ENCODE assay signal across 8 cellular contexts in genomic region chr15:88620995-88621772, GRCh38. TPM values are rescaled to one million over a fixed set of nuclear protein-coding genes. Genes with fewer than 3 reads are reported as not detected.
DNase-seq lines count a peak whose midpoint lies in the region; ATAC-seq, FAIRE-seq and TF ChIP-seq lines count a peak whose summit lies in the region.

A gene with protein sequence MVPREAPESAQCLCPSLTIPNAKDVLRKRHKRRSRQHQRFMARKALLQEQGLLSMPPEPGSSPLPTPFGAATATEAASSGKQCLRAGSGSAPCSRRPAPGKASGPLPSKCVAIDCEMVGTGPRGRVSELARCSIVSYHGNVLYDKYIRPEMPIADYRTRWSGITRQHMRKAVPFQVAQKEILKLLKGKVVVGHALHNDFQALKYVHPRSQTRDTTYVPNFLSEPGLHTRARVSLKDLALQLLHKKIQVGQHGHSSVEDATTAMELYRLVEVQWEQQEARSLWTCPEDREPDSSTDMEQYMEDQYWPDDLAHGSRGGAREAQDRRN (plus strand): TSS chr15:88621340. CDS start chr15:88626210, 4,870 bp downstream.

- FAIRE-seq in GM12891 (lab: Jason Lieb, UNC) (peak; percentile 95), pancreas (lab: Jason Lieb, UNC) (no peak)

- no peaks in the 10 kb centered on the region for H3K9me3 ChIP-seq in pancreas
- H3K9me3 ChIP-seq in tibial nerve = no peaks in the 10 kb centered on the region

- H3K27me3 ChIP-seq in pancreas (no peaks in the 10 kb centered on the region), tibial nerve (no peaks in the 10 kb centered on the region)

- DNase-seq in GM12891 (ENCODE audit: insufficient read length, low spot score) = peak; percentile 93
- peak; percentile 76 for DNase-seq in NCI-H1417 treated with DMSO at 0.1 percent for 48 hours (lab: John Stamatoyannopoulos, UW)
- peak; percentile 94 to 95 for DNase-seq in SW 1271 (lab: John Stamatoyannopoulos, UW)
- DNase-seq in activated naive CD8-positive, alpha-beta T cell treated with anti-CD3 and anti-CD28 coated beads, Interleukin-2, amount 10 ng/mL, durations not matched to agents 7 days and 5 days = peak; percentile 95
- DNase-seq in Right ventricle myocardium inferior (ENCODE audit: missing footprints) = peak; percentile 97
- peak; percentile 94 to 99 (median 97) for DNase-seq in pancreas
- peak; percentile 91 for DNase-seq in tibial nerve (ENCODE audit: low spot score in 2 of 2)

- peak within 1 kb of the TSS; percentile 86 to 98 (median 93) for H3K4me3 ChIP-seq in pancreas
- H3K4me3 ChIP-seq in tibial nerve = peak within 1 kb of the TSS; percentile 97 to 100 (median 98)

- intact Hi-C loops in Right ventricle myocardium inferior (cut with DNase I) = loop anchor here (5.0 to 10.0 kb wide), 3 partner anchors 41 to 394 kb away; partner anchors contain the start of gene HAPLN3
- intact Hi-C loops in pancreas (cut with DNase I) = no loop called here

- TF ChIP-seq CTCF in pancreas (IDR thresholded peaks at IDR 0.05) (no peak), tibial nerve (IDR thresholded peaks at IDR 0.05) (peak in 1 of 5 experiments; percentile 29)

- peak within 1 kb of the TSS; percentile 96 for H3K27ac Mint-ChIP-seq in activated naive CD8-positive, alpha-beta T cell treated with anti-CD3 and anti-CD28 coated beads, Interleukin-2, amount 10 ng/mL, durations not matched to agents 7 days and 5 days

- H3K27ac ChIP-seq in pancreas (peak within 1 kb of the TSS; percentile 43 to 97 (median 76)), tibial nerve (peak within 1 kb of the TSS; percentile 53 to 89 (median 86))

- H3K36me3 ChIP-seq in pancreas (peaks cover 0 to 3% (median 2%) of the 10 kb centered on the region in 3 donors), tibial nerve (peaks cover 0 to 3% (median 0%) of the 10 kb centered on the region in 3 donors)

- peaks cover 34% of the 10 kb centered on the region for H3K4me1 Mint-ChIP-seq in activated naive CD8-positive, alpha-beta T cell treated with anti-CD3 and anti-CD28 coated beads, Interleukin-2, amount 10 ng/mL, durations not matched to agents 7 days and 5 days

- H3K9me3 Mint-ChIP-seq in activated naive CD8-positive, alpha-beta T cell treated with anti-CD3 and anti-CD28 coated beads, Interleukin-2, amount 10 ng/mL, durations not matched to agents 7 days and 5 days = no peaks in the 10 kb centered on the region

- H3K27me3 Mint-ChIP-seq in activated naive CD8-positive, alpha-beta T cell treated with anti-CD3 and anti-CD28 coated beads, Interleukin-2, amount 10 ng/mL, durations not matched to agents 7 days and 5 days = no peaks in the 10 kb centered on the region

- peak; percentile 38 to 64 for TF ChIP-seq EP300 in tibial nerve (IDR thresholded peaks at IDR 0.05)

- peak; percentile 96 for ATAC-seq in HG02798 (IDR thresholded peaks at IDR 0.05; ENCODE audit: poor library complexity, unreplicated experiment)
- peak; percentile 85 for ATAC-seq in activated naive CD8-positive, alpha-beta T cell treated with anti-CD3 and anti-CD28 coated beads, Interleukin-2, amount 10 ng/mL, durations not matched to agents 7 days and 5 days (ENCODE audit: low read depth)
- ATAC-seq in Right ventricle myocardium inferior = peak; percentile 99
- peak; percentile 96 to 99 (median 98) for ATAC-seq in pancreas

- POLR2A ChIA-PET in activated naive CD8-positive, alpha-beta T cell treated with anti-CD3 and anti-CD28 coated beads, Interleukin-2, amount 10 ng/mL, durations not matched to agents 7 days and 5 days (lab: Charles Lee) = interaction anchor here (0.8 to 2.2 kb wide), 4 partner anchors 15 to 35 kb away, joined by 3 to 21 read pairs (median 5); no protein-coding TSS in a partner anchor

- H3K36me3 Mint-ChIP-seq in activated naive CD8-positive, alpha-beta T cell treated with anti-CD3 and anti-CD28 coated beads, Interleukin-2, amount 10 ng/mL, durations not matched to agents 7 days and 5 days = peaks cover 10% of the 10 kb centered on the region

- TF ChIP-seq POLR2A in GM12891 (IDR thresholded peaks at IDR 0.05; ENCODE audit: low read depth, low read length) (peak; percentile 84), tibial nerve (IDR thresholded peaks at IDR 0.05) (peak in 1 of 2 donors; percentile 50)

- WGBS in pancreas, 2 donors = 0 to 1% methylated on average over 66 to 71 of the region's 71 CpGs
- 0% methylated on average over 49 to 51 of the region's 71 CpGs for WGBS in tibial nerve, 2 donors

- peak within 1 kb of the TSS; percentile 97 for H3K4me3 Mint-ChIP-seq in activated naive CD8-positive, alpha-beta T cell treated with anti-CD3 and anti-CD28 coated beads, Interleukin-2, amount 10 ng/mL, durations not matched to agents 7 days and 5 days

- H3K4me1 ChIP-seq in pancreas (peaks cover 19 to 30% (median 25%) of the 10 kb centered on the region in 3 donors), tibial nerve (peaks cover 0 to 49% (median 27%) of the 10 kb centered on the region in 4 donors)

TF ChIP-seq in GM12891, 5 proteins besides CTCF, POLR2A, EP300 and RAD21:
- TF ChIP-seq POLR2AphosphoS5 (IDR thresholded peaks at IDR 0.05; ENCODE audit: low read depth, low read length) (peak; percentile 81), PAX5 (IDR thresholded peaks at IDR 0.05; ENCODE audit: insufficient read depth, low read length, severe bottlenecking) (peak; percentile 96), TAF1 (IDR thresholded peaks at IDR 0.05; ENCODE audit: low read depth, low read length) (peak; percentile 61), POU2F2 (IDR thresholded peaks at IDR 0.05; ENCODE audit: low read depth, low read length) (no peak), SPI1 (IDR thresholded peaks at IDR 0.05; ENCODE audit: low read depth, low read length) (no peak)

RNA-seq across cellular contexts. Expression of the gene that starts here (rescaled TPM):
- 36.3 TPM for polyA plus RNA-seq in GM12891 (2012; ENCODE audit: low read depth, missing spikeins)
- 10 to 100 TPM; 38.2 to 42.5 TPM for total RNA-seq in activated naive CD8-positive, alpha-beta T cell treated with anti-CD3 and anti-CD28 coated beads, Interleukin-2, amount 10 ng/mL, durations not matched to agents 7 days and 5 days
- total RNA-seq in Right ventricle myocardium inferior = 12.0 TPM
- 10 to 100 TPM; 10.8 to 26.8 (median 20.2) TPM for total RNA-seq in pancreas
- 10 to 100 TPM in 1 of 2 donors, 1 to 10 TPM in 1; 8.9 to 12.8 TPM for polyA plus RNA-seq in pancreas
- 10 to 100 TPM; 10.1 to 17.8 (median 13.1) TPM for total RNA-seq in tibial nerve

Comparison
In these comparisons a context has a peak if more than half of its experiments do, and no peak if none do; other contexts are left out.
1. Peak in every context shown above with its lines: DNase-seq, ATAC-seq, H3K4me3 ChIP-seq and H3K27ac ChIP-seq.